Comparison of ENCODE assay signal across 2 cellular contexts in the genomic region with DNA sequence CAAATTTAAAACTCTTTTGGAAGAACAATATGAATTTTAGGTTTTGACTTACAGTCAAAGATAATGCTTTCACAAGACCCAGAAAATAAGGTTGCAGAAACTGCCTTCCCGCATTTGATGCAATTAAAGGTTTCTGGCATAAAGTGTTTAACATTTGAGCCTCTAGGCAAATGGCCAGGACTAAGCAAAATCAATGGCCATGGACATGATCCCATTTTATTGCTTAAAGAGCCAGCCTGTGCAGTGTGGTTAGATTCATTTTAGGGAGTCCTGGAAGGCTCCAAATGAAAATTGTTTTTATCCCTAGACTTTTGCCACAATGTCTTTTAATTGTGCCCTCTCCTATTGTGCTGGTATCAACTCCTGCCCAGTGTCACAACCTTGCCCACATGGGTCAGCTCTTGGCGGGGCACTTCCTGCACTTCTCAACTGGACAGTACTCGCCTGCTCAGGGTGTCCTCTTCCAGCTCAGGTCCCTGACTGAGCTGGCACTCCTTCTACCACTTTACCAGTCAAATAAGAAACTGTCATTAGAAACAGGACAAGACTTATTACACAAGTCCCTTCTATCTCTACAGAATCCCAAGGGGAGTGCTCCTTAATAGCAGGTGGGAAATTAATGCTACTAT.
A peak's percentile ranks its signal among the peaks of the same experiment; 100 is the strongest.
TF ChIP-seq lines count a peak whose summit lies in the region.

No MANE protein-coding gene starts in this region.

TF ChIP-seq in liver, 16 proteins besides CTCF, POLR2A, EP300 and RAD21 (continued from another document):
- TF ChIP-seq, protein P1, sequence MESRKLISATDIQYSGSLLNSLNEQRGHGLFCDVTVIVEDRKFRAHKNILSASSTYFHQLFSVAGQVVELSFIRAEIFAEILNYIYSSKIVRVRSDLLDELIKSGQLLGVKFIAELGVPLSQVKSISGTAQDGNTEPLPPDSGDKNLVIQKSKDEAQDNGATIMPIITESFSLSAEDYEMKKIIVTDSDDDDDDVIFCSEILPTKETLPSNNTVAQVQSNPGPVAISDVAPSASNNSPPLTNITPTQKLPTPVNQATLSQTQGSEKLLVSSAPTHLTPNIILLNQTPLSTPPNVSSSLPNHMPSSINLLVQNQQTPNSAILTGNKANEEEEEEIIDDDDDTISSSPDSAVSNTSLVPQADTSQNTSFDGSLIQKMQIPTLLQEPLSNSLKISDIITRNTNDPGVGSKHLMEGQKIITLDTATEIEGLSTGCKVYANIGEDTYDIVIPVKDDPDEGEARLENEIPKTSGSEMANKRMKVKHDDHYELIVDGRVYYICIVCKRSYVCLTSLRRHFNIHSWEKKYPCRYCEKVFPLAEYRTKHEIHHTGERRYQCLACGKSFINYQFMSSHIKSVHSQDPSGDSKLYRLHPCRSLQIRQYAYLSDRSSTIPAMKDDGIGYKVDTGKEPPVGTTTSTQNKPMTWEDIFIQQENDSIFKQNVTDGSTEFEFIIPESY (IDR thresholded peaks at IDR 0.05) = peak; percentile 50
- TF ChIP-seq, protein P2, sequence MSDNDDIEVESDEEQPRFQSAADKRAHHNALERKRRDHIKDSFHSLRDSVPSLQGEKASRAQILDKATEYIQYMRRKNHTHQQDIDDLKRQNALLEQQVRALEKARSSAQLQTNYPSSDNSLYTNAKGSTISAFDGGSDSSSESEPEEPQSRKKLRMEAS (IDR thresholded peaks at IDR 0.05) = peak; percentile 66
- TF ChIP-seq, protein P3, sequence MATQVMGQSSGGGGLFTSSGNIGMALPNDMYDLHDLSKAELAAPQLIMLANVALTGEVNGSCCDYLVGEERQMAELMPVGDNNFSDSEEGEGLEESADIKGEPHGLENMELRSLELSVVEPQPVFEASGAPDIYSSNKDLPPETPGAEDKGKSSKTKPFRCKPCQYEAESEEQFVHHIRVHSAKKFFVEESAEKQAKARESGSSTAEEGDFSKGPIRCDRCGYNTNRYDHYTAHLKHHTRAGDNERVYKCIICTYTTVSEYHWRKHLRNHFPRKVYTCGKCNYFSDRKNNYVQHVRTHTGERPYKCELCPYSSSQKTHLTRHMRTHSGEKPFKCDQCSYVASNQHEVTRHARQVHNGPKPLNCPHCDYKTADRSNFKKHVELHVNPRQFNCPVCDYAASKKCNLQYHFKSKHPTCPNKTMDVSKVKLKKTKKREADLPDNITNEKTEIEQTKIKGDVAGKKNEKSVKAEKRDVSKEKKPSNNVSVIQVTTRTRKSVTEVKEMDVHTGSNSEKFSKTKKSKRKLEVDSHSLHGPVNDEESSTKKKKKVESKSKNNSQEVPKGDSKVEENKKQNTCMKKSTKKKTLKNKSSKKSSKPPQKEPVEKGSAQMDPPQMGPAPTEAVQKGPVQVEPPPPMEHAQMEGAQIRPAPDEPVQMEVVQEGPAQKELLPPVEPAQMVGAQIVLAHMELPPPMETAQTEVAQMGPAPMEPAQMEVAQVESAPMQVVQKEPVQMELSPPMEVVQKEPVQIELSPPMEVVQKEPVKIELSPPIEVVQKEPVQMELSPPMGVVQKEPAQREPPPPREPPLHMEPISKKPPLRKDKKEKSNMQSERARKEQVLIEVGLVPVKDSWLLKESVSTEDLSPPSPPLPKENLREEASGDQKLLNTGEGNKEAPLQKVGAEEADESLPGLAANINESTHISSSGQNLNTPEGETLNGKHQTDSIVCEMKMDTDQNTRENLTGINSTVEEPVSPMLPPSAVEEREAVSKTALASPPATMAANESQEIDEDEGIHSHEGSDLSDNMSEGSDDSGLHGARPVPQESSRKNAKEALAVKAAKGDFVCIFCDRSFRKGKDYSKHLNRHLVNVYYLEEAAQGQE (IDR thresholded peaks at IDR 0.05) = peak; percentile 43
- TF ChIP-seq SP1 (IDR thresholded peaks at IDR 0.05) = peak; percentile 42
- peak in 1 of 2 donors; percentile 26 for TF ChIP-seq JUND (IDR thresholded peaks at IDR 0.05)
- TF ChIP-seq, protein P4, sequence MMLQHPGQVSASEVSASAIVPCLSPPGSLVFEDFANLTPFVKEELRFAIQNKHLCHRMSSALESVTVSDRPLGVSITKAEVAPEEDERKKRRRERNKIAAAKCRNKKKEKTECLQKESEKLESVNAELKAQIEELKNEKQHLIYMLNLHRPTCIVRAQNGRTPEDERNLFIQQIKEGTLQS (IDR thresholded peaks at IDR 0.05) = peak; percentile 69
- TF ChIP-seq HNF4A (conservative IDR thresholded peaks at IDR 0.05) = peak; percentile 61 to 64

TF ChIP-seq in HepG2, 621 proteins besides CTCF, POLR2A, EP300 and RAD21 (continued from another document):
- TF ChIP-seq NFIB (CRISPR knock-in tag; IDR thresholded peaks at IDR 0.05; ENCODE audit: borderline replicate concordance) (no peak), ZNF160 (CRISPR knock-in tag; IDR thresholded peaks at IDR 0.05) (no peak), NONO (IDR thresholded peaks at IDR 0.05) (no peak), NONO (CRISPR knock-in tag; conservative IDR thresholded peaks at IDR 0.05) (no peak), ELF4 (CRISPR knock-in tag; IDR thresholded peaks at IDR 0.05; ENCODE audit: borderline replicate concordance) (no peak), HOXD1 (CRISPR knock-in tag; IDR thresholded peaks at IDR 0.05) (no peak), ARNT2 (CRISPR knock-in tag; IDR thresholded peaks at IDR 0.05; ENCODE audit: low read depth) (no peak), SRF (IDR thresholded peaks at IDR 0.05; ENCODE audit: low read depth, low read length) (no peak), ZNF354B (CRISPR knock-in tag; IDR thresholded peaks at IDR 0.05) (no peak)
- TF ChIP-seq, protein P5, sequence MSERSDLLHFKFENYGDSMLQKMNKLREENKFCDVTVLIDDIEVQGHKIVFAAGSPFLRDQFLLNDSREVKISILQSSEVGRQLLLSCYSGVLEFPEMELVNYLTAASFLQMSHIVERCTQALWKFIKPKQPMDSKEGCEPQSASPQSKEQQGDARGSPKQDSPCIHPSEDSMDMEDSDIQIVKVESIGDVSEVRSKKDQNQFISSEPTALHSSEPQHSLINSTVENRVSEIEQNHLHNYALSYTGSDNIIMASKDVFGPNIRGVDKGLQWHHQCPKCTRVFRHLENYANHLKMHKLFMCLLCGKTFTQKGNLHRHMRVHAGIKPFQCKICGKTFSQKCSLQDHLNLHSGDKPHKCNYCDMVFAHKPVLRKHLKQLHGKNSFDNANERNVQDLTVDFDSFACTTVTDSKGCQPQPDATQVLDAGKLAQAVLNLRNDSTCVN (CRISPR knock-in tag; IDR thresholded peaks at IDR 0.05; ENCODE audit: borderline replicate concordance) = no peak
- TF ChIP-seq, protein P6, sequence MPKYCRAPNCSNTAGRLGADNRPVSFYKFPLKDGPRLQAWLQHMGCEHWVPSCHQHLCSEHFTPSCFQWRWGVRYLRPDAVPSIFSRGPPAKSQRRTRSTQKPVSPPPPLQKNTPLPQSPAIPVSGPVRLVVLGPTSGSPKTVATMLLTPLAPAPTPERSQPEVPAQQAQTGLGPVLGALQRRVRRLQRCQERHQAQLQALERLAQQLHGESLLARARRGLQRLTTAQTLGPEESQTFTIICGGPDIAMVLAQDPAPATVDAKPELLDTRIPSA (CRISPR knock-in tag; IDR thresholded peaks at IDR 0.05; ENCODE audit: borderline replicate concordance) = no peak
TF ChIP-seq in HepG2: peak in this region for 0.
